Comparison of ENCODE assay signal across 28 cellular contexts in genomic region chr16:7216719-7217118, GRCh38.
"Had no signal": no experiment of that assay in that cellular context is flagged by ENCODE, and none has a peak within 500 bp of the region (broad histone marks: within the 10 kb centered on the region; RNA-seq: fewer than 3 reads in every experiment).

No MANE protein-coding gene starts in this region.

- FAIRE-seq: colon, endometrium, endothelial cell of umbilical vein, frontal cortex had no signal

- H3K4me3 ChIP-seq: colonic mucosa, coronary artery, dorsolateral prefrontal cortex, esophagus muscularis mucosa, esophagus squamous epithelium, gastrocnemius medialis, gastroesophageal sphincter, heart left ventricle, heart right ventricle had no signal

- ATAC-seq: effector memory CD8-positive, alpha-beta T cell; esophagus mucosa; foreskin keratinocyte; gastrocnemius medialis; gastroesophageal sphincter; heart left ventricle; heart right ventricle had no signal

- H3K36me3 ChIP-seq: colonic mucosa, esophagus muscularis mucosa, esophagus squamous epithelium, gastrocnemius medialis, gastroesophageal sphincter, heart left ventricle, heart right ventricle had no signal

- DNase-seq: colonic mucosa; cortex of kidney; dermis blood vessel endothelial cell; dorsolateral prefrontal cortex; effector CD4-positive, alpha-beta T cell; effector CD8-positive, alpha-beta T cell; effector memory CD4-positive, alpha-beta T cell; effector memory CD8-positive, alpha-beta T cell; endodermal cell; erythroblast; esophagus squamous epithelium; foreskin fibroblast; foreskin keratinocyte; foreskin melanocyte; gastrocnemius medialis; glutamatergic neuron; head of caudate nucleus; heart left ventricle; heart right ventricle had no signal

- H3K27me3 ChIP-seq: colonic mucosa, esophagus muscularis mucosa, esophagus squamous epithelium, foreskin keratinocyte, gastrocnemius medialis, heart left ventricle had no signal

- H3K9me3 ChIP-seq: colonic mucosa, esophagus muscularis mucosa, esophagus squamous epithelium, gastrocnemius medialis, gastroesophageal sphincter, heart left ventricle, heart right ventricle had no signal

- H3K27ac ChIP-seq: colonic mucosa, coronary artery, dorsolateral prefrontal cortex, epithelial cell of prostate, esophagus muscularis mucosa, esophagus squamous epithelium, foreskin keratinocyte, gastrocnemius medialis, gastroesophageal sphincter, heart left ventricle, heart right ventricle had no signal

- H3K4me1 ChIP-seq: colonic mucosa, esophagus muscularis mucosa, esophagus squamous epithelium, foreskin keratinocyte, gastrocnemius medialis, gastroesophageal sphincter, heart left ventricle, heart right ventricle had no signal
